Comparison of ENCODE assay signal across 8 cellular contexts in the genomic region with DNA sequence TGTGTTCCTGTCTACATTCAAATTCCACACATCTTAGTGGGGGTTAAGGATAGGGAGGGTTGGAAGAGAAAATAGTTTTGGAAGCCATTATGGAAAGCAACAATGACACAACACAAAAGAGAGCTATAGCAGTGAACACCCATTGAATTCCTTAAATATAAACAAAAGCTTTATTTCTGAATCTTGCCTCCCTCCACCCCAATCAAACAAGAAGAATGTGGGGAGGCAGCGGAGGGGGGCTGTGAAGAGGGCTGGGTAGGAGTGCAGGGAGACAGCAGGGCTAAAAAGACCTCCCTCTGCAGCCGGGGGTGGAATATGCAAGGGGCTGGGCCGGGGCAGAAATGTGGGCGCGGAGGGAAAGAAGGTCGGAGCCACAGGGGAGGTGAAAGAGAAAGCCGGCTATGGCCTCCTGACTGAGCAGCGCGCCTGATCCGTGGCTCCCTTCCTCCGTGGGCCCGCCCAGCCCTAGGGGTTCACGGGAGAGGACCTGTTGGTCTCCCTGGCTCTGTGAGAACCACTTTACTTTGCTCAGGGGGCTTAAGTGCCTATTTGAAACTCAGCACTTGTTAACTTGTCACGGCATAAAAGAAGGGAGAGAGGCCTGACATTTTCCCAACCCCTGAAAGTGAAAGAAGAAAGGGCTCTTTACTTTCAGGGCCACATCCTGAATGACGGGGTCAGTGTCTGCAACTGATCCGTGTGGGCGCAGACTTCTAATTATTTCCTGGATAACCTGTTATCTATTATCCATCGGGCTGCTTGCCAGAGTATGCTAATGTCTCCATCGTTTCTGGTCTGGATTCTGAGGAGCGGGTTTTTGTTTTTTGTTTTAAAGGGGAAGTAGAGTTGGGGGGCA.
A peak's percentile ranks its signal among the peaks of the same experiment; 100 is the strongest.
DNase-seq lines count a peak whose midpoint lies in the region; ATAC-seq and TF ChIP-seq lines count a peak whose summit lies in the region.

No MANE protein-coding gene starts in this region.

- H3K27me3 ChIP-seq in ectodermal cell (ENCODE audit: control insufficient read depth, insufficient read depth, low read length, poor library complexity, severe bottlenecking) (no peaks in the 10 kb centered on the region), lung (ENCODE audit: control insufficient read depth, insufficient read depth) (no peaks in the 10 kb centered on the region)

- H3K36me3 ChIP-seq in KOPT-K1 (ENCODE audit: insufficient read depth, low read length) (no peaks in the 10 kb centered on the region), ectodermal cell (ENCODE audit: control insufficient read depth, insufficient read depth, low read length) (no peaks in the 10 kb centered on the region), lung (ENCODE audit: control insufficient read depth in 2 of 2, insufficient read depth in 2 of 2, low read length in 2 of 2) (no peaks in the 10 kb centered on the region)

- H3K9me3 ChIP-seq in KOPT-K1 (ENCODE audit: insufficient read depth, low read length, poor library complexity, severe bottlenecking): no peaks in the 10 kb centered on the region
- no peaks in the 10 kb centered on the region for H3K9me3 ChIP-seq in ectodermal cell (ENCODE audit: control insufficient read depth, low read length)
- no peaks in the 10 kb centered on the region for H3K9me3 ChIP-seq in lung (ENCODE audit: control insufficient read depth in 2 of 2, insufficient read depth in 1 of 2, low read length in 1 of 2)

- WGBS in ectodermal cell, 2 experiments: 15% methylated on average over 20 of the region's 20 CpGs
- WGBS in lung, 2 donors: 9 to 15% methylated on average over 20 of the region's 20 CpGs

- TF ChIP-seq CTCF in lung (IDR thresholded peaks at IDR 0.05; ENCODE audit: control extremely low read depth, extremely low read depth): no peak

- ATAC-seq in lung (ENCODE audit: insufficient read depth, low FRiP score): peak; percentile 56
- peak; percentile 75 for ATAC-seq in stimulated activated naive CD8-positive, alpha-beta T cell treated with anti-CD3 and anti-CD28 coated beads, Interleukin-15, Interleukin-2, amounts not matched to agents 100 U/mL and 50 U/mL, for 24 hours

- H3K4me3 ChIP-seq in ectodermal cell (ENCODE audit: insufficient read depth, low read depth, low read length) (peak overlapping the region; percentile 5), lung (no peak overlapping the region)

- peaks cover 55% of the 10 kb centered on the region for H3K4me1 ChIP-seq in ectodermal cell (ENCODE audit: control insufficient read depth, insufficient read depth, low read length)
- H3K4me1 ChIP-seq in lung (ENCODE audit: control insufficient read depth in 2 of 2, insufficient read depth in 2 of 2, low read length in 2 of 2): peaks cover 0 to 4% of the 10 kb centered on the region in 2 donors

- peak overlapping the region; percentile 87 for H3K27ac ChIP-seq in KOPT-K1 (ENCODE audit: low read depth, low read length, poor library complexity, severe bottlenecking)
- H3K27ac ChIP-seq in ectodermal cell (ENCODE audit: insufficient read depth, low read depth, low read length, poor library complexity, severe bottlenecking): peak overlapping the region; percentile 95
- H3K27ac ChIP-seq in lung (ENCODE audit: low read depth in 1 of 2, low read length in 1 of 2): peak overlapping the region; percentile 77 to 97

- DNase-seq in COR-L47 (lab: John Stamatoyannopoulos, UW) (peak; percentile 69), lung (ENCODE audit: low spot score) (no peak), OCI-M2 (lab: John Stamatoyannopoulos, UW; ENCODE audit: unreplicated experiment) (no peak), GOT3 (lab: John Stamatoyannopoulos, UW) (no peak)
- DNase-seq in activated CD4-positive, alpha-beta T cell treated with anti-CD3 and anti-CD28 coated beads for 48 hours: peak; percentile 52
- peak; percentile 57 for DNase-seq in stimulated activated naive CD8-positive, alpha-beta T cell treated with anti-CD3 and anti-CD28 coated beads, Interleukin-15, Interleukin-2, amounts not matched to agents 100 U/mL and 50 U/mL, for 24 hours

Comparison
In these comparisons a context has a peak if more than half of its experiments do, and no peak if none do; other contexts are left out.
1. DNase-seq: peak in COR-L47 (single experiment), activated CD4-positive, alpha-beta T cell treated with anti-CD3 and anti-CD28 coated beads for 48 hours (single experiment) and stimulated activated naive CD8-positive, alpha-beta T cell treated with anti-CD3 and anti-CD28 coated beads, Interleukin-15, Interleukin-2, amounts not matched to agents 100 U/mL and 50 U/mL, for 24 hours (single experiment); none in lung (single experiment), OCI-M2 (single experiment) and GOT3 (single experiment).
2. Peak in every context shown above with its lines, with median percentiles within 50 percentile points of each other: H3K27ac ChIP-seq.